Comparison of ENCODE assay signal across 34 cellular contexts in the genomic region with DNA sequence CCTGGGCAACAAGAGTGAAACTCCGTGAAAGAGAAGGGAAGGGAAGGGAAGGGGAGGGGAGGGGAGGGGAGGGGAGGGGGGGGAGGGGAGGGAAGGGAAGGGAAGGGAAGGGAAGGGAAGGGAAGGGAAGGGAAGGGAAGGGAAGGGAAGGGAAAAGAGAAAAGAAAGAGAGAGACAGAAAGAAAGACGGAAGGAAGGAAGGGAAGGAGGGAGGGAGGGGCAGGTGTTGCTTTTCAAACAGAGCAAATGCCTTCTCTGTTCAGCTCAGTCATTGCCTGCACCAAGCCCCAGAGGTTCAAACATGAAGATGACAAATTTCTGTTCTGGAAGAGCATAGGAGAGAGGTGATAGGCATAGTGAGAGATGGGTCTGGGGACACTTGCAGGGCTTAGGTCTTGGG.
"Had no signal": no experiment of that assay in that cellular context is flagged by ENCODE, and none has a peak within 500 bp of the region (broad histone marks: within the 10 kb centered on the region; RNA-seq: fewer than 3 reads in every experiment).

No MANE protein-coding gene starts in this region.

- H3K36me3 ChIP-seq: adrenal gland, ascending aorta, brain microvascular endothelial cell, breast epithelium, cardiac muscle cell had no signal

- H3K27me3 ChIP-seq: adrenal gland, ascending aorta, body of pancreas, brain microvascular endothelial cell, cardiac muscle cell had no signal

- DNase-seq: activated effector memory CD4-positive, alpha-beta T cell treated with anti-CD3 and anti-CD28 coated beads, Interleukin-2, amount 50 U/mL, for 16 hours; activated effector memory CD4-positive, alpha-beta T cell treated with Interleukin-2 at 50 U/mL for 16 hours; activated gamma-delta T cell; activated gamma-delta T cell treated with Interleukin-2 at 50 U/mL for 16 hours; activated naive CD4-positive, alpha-beta T cell; activated naive CD4-positive, alpha-beta T cell treated with anti-CD3 and anti-CD28 coated beads for 36 hours; activated naive CD4-positive, alpha-beta T cell treated with anti-CD3 and anti-CD28 coated beads, Interleukin-2, amount 10 ng/mL, durations not matched to agents 7 days and 5 days; activated naive CD4-positive, alpha-beta T cell treated with anti-CD3 and anti-CD28 coated beads, Interleukin-2, amount 50 U/mL, for 16 hours; activated naive CD4-positive, alpha-beta T cell treated with Interleukin-2 at 50 U/mL for 16 hours; activated naive CD8-positive, alpha-beta T cell treated with anti-CD3 and anti-CD28 coated beads for 36 hours; activated naive CD8-positive, alpha-beta T cell treated with anti-CD3 and anti-CD28 coated beads, Interleukin-2, amount 10 ng/mL, durations not matched to agents 7 days and 5 days; activated naive CD8-positive, alpha-beta T cell treated with anti-CD3 and anti-CD28 coated beads, Interleukin-2, amount 50 U/mL, for 24 hours; activated T-cell treated with anti-CD3 and anti-CD28 coated beads, Interleukin-2, amount 50 U/mL, for 1 hour; activated T-cell treated with anti-CD3 and anti-CD28 coated beads, Interleukin-2, amount 50 U/mL, for 24 hours; activated T-cell treated with anti-CD3 and anti-CD28 coated beads, Interleukin-2, amount 50 U/mL, for 4 hours; activated T-cell treated with anti-CD3 and anti-CD28 coated beads, Interleukin-2, amount 50 U/mL, for 48 hours; activated T-cell treated with anti-CD3 and anti-CD28 coated beads, Interleukin-2, amount 50 U/mL, for 72 hours; adrenal gland; amniotic stem cell; amygdala; anterior cingulate cortex; aorta; body of pancreas; brain microvascular endothelial cell; caudate nucleus; central memory CD4-positive, alpha-beta T cell; cerebellar nuclear complex had no signal

- H3K27ac ChIP-seq: adrenal gland, ascending aorta, body of pancreas, brain microvascular endothelial cell, breast epithelium, cardiac muscle cell had no signal

- H3K4me1 ChIP-seq: adrenal gland, ascending aorta, body of pancreas, breast epithelium had no signal

- FAIRE-seq: astrocyte, bronchial epithelial cell had no signal

- ATAC-seq: activated naive CD4-positive, alpha-beta T cell treated with anti-CD3 and anti-CD28 coated beads, Interleukin-2, amount 50 U/mL, for 72 hours; activated naive CD8-positive, alpha-beta T cell treated with anti-CD3 and anti-CD28 coated beads, Interleukin-2, amount 50 U/mL, for 24 hours; activated T-cell treated with anti-CD3 and anti-CD28 coated beads, Interleukin-2, amount 50 U/mL, for 4 hours; activated T-cell treated with anti-CD3 and anti-CD28 coated beads, Interleukin-2, amount 50 U/mL, for 72 hours; activated T-helper 17 cell treated with anti-CD3 and anti-CD28 coated beads, Interleukin-2, amount 50 U/mL, for 72 hours; body of pancreas had no signal

- H3K4me3 ChIP-seq: adrenal gland, ascending aorta, body of pancreas, breast epithelium, cardiac muscle cell had no signal

- H3K9me3 ChIP-seq: ascending aorta, body of pancreas, breast epithelium had no signal
